Comparison of ENCODE assay signal across 9 cellular contexts in the genomic region with DNA sequence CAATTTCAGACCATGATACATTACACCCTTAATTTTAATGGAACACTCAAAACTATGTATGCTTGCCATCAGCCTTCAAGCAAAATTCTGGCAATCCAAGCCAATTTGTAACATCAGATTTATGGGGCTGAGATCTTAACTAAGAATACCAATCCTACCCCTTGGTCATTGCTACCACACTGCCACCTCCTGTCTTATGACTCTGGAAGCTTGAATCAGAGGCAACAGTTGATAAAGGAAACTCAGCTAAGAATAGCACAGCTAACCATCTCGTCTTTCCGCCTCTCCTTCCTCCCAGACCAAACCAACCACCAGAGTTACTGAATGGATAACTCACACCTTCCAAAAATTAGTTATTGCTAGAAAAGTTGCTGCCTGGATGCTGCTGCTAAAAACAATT. TPM values are rescaled to one million over a fixed set of nuclear protein-coding genes. Genes with fewer than 3 reads are reported as not detected.
A peak's percentile ranks its signal among the peaks of the same experiment; 100 is the strongest.
DNase-seq lines count a peak whose midpoint lies in the region; ATAC-seq, FAIRE-seq and TF ChIP-seq lines count a peak whose summit lies in the region.
"Had no signal": no experiment of that assay in that cellular context is flagged by ENCODE, and none has a peak within 500 bp of the region (broad histone marks: within the 10 kb centered on the region; RNA-seq: fewer than 3 reads in every experiment).

No MANE protein-coding gene starts in this region.

- H3K27ac Mint-ChIP-seq in Calu3 (ENCODE audit: unreplicated experiment), result peak overlapping the region; percentile 55
- H3K27ac Mint-ChIP-seq: natural killer cell had no signal

- H4K8ac ChIP-seq in mesenchymal stem cell (ENCODE audit: low read length), result no peak overlapping the region

- H3K9me3 Mint-ChIP-seq in Calu3 (ENCODE audit: low read depth, unreplicated experiment), result no peaks in the 10 kb centered on the region
- H3K9me3 Mint-ChIP-seq: natural killer cell had no signal

- no peak overlapping the region for H3K18ac ChIP-seq in mesenchymal stem cell (ENCODE audit: low read depth in 1 of 2, low read length in 2 of 2)

- no peak overlapping the region for H3K23ac ChIP-seq in mesenchymal stem cell (ENCODE audit: low read length in 2 of 2)

- H3K36me3 Mint-ChIP-seq in Calu3 (ENCODE audit: insufficient read depth, unreplicated experiment), result peaks cover 58% of the 10 kb centered on the region
- H3K36me3 Mint-ChIP-seq: natural killer cell had no signal

- no peak overlapping the region for H2BK120ac ChIP-seq in mesenchymal stem cell (ENCODE audit: low read depth, low read length)

- peaks cover 1% of the 10 kb centered on the region for H3K79me1 ChIP-seq in mesenchymal stem cell (replicated peaks; ENCODE audit: low read length, poor library complexity, severe bottlenecking)

- no peak overlapping the region for H2BK15ac ChIP-seq in mesenchymal stem cell (ENCODE audit: low read depth, poor library complexity, severe bottlenecking)

- intact Hi-C loops in Calu3 (cut with micrococcal nuclease; ENCODE audit: unreplicated experiment), result loop anchor here (1.0 kb wide), 1 partner anchor 33 kb away; no protein-coding TSS in a partner anchor

- H3K4ac ChIP-seq in mesenchymal stem cell (ENCODE audit: low read depth in 1 of 2, low read length in 2 of 2), result no peak overlapping the region

- peaks cover 70% of the 10 kb centered on the region for H3K4me1 Mint-ChIP-seq in Calu3 (ENCODE audit: low read depth, unreplicated experiment)

- H3K27me3 Mint-ChIP-seq in Calu3 (ENCODE audit: unreplicated experiment), result no peaks in the 10 kb centered on the region

- CTCF ChIA-PET in Calu3 (lab: Charles Lee), result interaction anchor here (0.7 to 2.1 kb wide), 14 partner anchors 10 to 186 kb away, joined by 3 to 26 read pairs (median 4); no protein-coding TSS in a partner anchor

- no peak overlapping the region for H2AFZ ChIP-seq in mesenchymal stem cell (ENCODE audit: low read depth, low read length)

- H3K4me2 ChIP-seq in mesenchymal stem cell (ENCODE audit: low read length, poor library complexity, severe bottlenecking), result no peak overlapping the region

- no peak overlapping the region for H4K91ac ChIP-seq in mesenchymal stem cell (ENCODE audit: low read length)

- in situ Hi-C loops in KBM-7 (cut with MboI; ENCODE audit: low pct_unique_long_range_greater_than_20kb, low sequenced_read_pairs), result no loop called here

- BruUV-seq in Calu3 (replicated peaks; lab: Mats Ljungman, UMichigan), result no TSS peak

- H3K14ac ChIP-seq in mesenchymal stem cell (ENCODE audit: low read length in 2 of 2), result no peak overlapping the region

- 40% methylated on average over 2 of the region's 2 CpGs for WGBS in mesenchymal stem cell

- no peak overlapping the region for H3K9ac ChIP-seq in mesenchymal stem cell (ENCODE audit: low read length)

- TF ChIP-seq CTCF in Calu3 (IDR thresholded peaks at IDR 0.05; ENCODE audit: unreplicated experiment), result no peak
- TF ChIP-seq CTCF in bronchial epithelial cell (IDR thresholded peaks at IDR 0.05; ENCODE audit: insufficient read depth, low read length, severe bottlenecking), result peak; percentile 37

- peaks cover 9% of the 10 kb centered on the region for H3K4me1 ChIP-seq in mesenchymal stem cell (ENCODE audit: control insufficient read depth, insufficient read depth, low read depth, low read length)

- FAIRE-seq in bronchial epithelial cell (lab: Jason Lieb, UNC), result no peak

- no peak overlapping the region for H2BK5ac ChIP-seq in mesenchymal stem cell (ENCODE audit: low read depth, low read length, poor library complexity, severe bottlenecking)

- no peaks in the 10 kb centered on the region for H3K9me3 ChIP-seq in mesenchymal stem cell (ENCODE audit: control insufficient read depth, low read length)

- no peak overlapping the region for H2AK5ac ChIP-seq in mesenchymal stem cell (ENCODE audit: low read length, severe bottlenecking)

- H3K4me3 ChIP-seq in bronchial epithelial cell (ENCODE audit: low read depth, low read length), result no peak overlapping the region
- no peak overlapping the region for H3K4me3 ChIP-seq in mesenchymal stem cell (ENCODE audit: insufficient read depth in 1 of 2, low read depth in 1 of 2, low read length in 2 of 2)

- H3K4me3 Mint-ChIP-seq in Calu3 (ENCODE audit: low read depth, unreplicated experiment), result peak overlapping the region; percentile 69
- H3K4me3 Mint-ChIP-seq: natural killer cell had no signal

- H3K27me3 ChIP-seq in bronchial epithelial cell (ENCODE audit: control insufficient read depth, insufficient read depth, low read length), result peaks cover 34% of the 10 kb centered on the region
- H3K27me3 ChIP-seq in mesenchymal stem cell (ENCODE audit: control insufficient read depth in 1 of 2, insufficient read depth in 1 of 2, low read length in 2 of 2), result peaks cover 0 to 75% of the 10 kb centered on the region in 2 experiments

- ATAC-seq in GM21360 (IDR thresholded peaks at IDR 0.05; ENCODE audit: unreplicated experiment) (no peak), GM18909 (IDR thresholded peaks at IDR 0.05; ENCODE audit: poor library complexity, unreplicated experiment) (no peak)

- DNase-seq in Calu3 (peak; percentile 61), KBM-7 (peak; percentile 86), bronchial epithelial cell (ENCODE audit: low read depth) (peak; percentile 57), mesenchymal stem cell (peak; percentile 80), NCI-H1436 (lab: John Stamatoyannopoulos, UW) (no peak)
- no peak for DNase-seq in activated CD4-positive, CD25-positive, alpha-beta regulatory T cell (lab: John Stamatoyannopoulos, UW)
- DNase-seq: natural killer cell had no signal

- H3K27ac ChIP-seq in mesenchymal stem cell (ENCODE audit: low read length, poor library complexity, severe bottlenecking), result peak overlapping the region; percentile 10

- H3K36me3 ChIP-seq in bronchial epithelial cell (ENCODE audit: control insufficient read depth, insufficient read depth, low read length) (no peaks in the 10 kb centered on the region), mesenchymal stem cell (ENCODE audit: control insufficient read depth in 1 of 2, insufficient read depth in 2 of 2, low read depth in 1 of 2, low read length in 2 of 2) (no peaks in the 10 kb centered on the region)

- no peak overlapping the region for H2BK12ac ChIP-seq in mesenchymal stem cell (ENCODE audit: low read length in 2 of 2)

RNA-seq across cellular contexts. Expression of a gene that starts 7.4 kb away (rescaled TPM):
- total RNA-seq in Calu3 (2022) (111 and 114 TPM in 2 replicates), bronchial epithelial cell (4.6 and 12.4 TPM in 2 replicates)
- 122 TPM for polyA plus RNA-seq in mesenchymal stem cell (2013, experiment 1 of 2)
- 117 TPM for polyA plus RNA-seq in mesenchymal stem cell (2013, experiment 2 of 2)

Comparison
In these comparisons a context has a peak if more than half of its experiments do, and no peak if none do; other contexts are left out.
1. DNase-seq: peak in Calu3 (single experiment), KBM-7 (single experiment), bronchial epithelial cell (single experiment) and mesenchymal stem cell (single experiment); none in activated CD4-positive, CD25-positive, alpha-beta regulatory T cell (0 of 4) and NCI-H1436 (single experiment).